In the genomic region with DNA sequence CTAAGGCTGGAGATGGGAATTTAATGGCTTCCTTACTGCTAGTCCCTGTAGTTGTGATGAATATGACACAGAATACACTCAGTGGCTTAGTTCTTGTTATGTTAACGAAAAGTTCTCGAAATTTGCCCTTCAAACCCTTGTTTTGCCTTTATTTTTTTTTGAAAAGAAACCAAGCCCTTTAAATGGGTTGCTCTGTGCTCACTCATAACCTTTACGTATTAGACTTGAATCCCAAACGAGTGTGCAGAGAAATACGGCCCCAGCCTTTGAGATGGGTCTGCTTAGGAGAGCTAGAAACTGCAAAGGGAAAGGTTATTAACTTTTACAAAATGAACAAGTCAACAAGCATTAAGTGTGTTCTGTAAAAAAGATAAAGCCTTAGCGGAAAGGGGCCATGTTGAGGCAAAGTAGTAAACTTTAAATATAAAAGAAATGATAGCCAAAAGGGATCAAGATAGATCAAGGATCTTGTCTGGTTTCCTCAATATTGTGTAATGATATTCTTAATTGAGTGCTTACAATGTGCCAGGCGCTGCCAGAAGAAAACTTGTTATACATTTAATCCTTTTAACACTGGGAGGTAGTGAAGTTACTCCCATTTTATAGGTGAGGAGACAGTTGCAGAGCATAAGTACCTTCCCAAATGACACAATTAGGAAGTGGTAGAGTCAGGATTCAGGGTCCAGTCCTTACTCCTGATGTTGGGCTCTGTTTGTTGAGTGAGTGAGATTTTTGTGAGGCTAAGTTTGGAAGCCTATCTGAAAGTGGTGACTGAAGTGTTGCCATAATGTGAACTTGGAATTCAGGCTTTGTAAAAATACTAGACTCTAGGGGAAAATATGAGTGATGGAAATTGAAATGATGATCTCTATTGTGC, we compare ENCODE assay signal across 8 cellular contexts. TPM values are rescaled to one million over a fixed set of nuclear protein-coding genes. Genes with fewer than 3 reads are reported as not detected.
A peak's percentile ranks its signal among the peaks of the same experiment; 100 is the strongest.
DNase-seq lines count a peak whose midpoint lies in the region; FAIRE-seq and TF ChIP-seq lines count a peak whose summit lies in the region.

No MANE protein-coding gene starts in this region.

- no peak overlapping the region for H3K18ac ChIP-seq in H1 (ENCODE audit: extremely low read depth, low read length)

- H3K23ac ChIP-seq in H1 (ENCODE audit: insufficient read length) = no peak overlapping the region

- H3K23me2 ChIP-seq in H1 (ENCODE audit: low read depth, low read length) = peaks cover 12% of the 10 kb centered on the region

- H2BK12ac ChIP-seq in H1 (ENCODE audit: low read depth, low read length) = no peak overlapping the region

- H2AFZ ChIP-seq in H1 (ENCODE audit: low read length) (no peak overlapping the region), neural cell (ENCODE audit: low read depth, low read length) (no peak overlapping the region)

- H2BK120ac ChIP-seq in H1 (replicated peaks; ENCODE audit: low read depth, low read length) = no peak overlapping the region

- H3K9me2 ChIP-seq in neural cell (ENCODE audit: insufficient read depth, low read length) = no peaks in the 10 kb centered on the region

- no peaks in the 10 kb centered on the region for H3K9me3 ChIP-seq in H1 (ENCODE audit: insufficient read depth in 2 of 2, low read depth in 1 of 2, low read length in 1 of 2)
- H3K9me3 ChIP-seq in neural cell (ENCODE audit: low read length) = no peaks in the 10 kb centered on the region

- H3K27ac ChIP-seq in H1 (ENCODE audit: low read depth, low read length) (no peak overlapping the region), neural cell (ENCODE audit: low read length) (peak overlapping the region; percentile 79)

- H3K4me3 ChIP-seq in H1 (ENCODE audit: extremely low read depth in 1 of 4, insufficient read depth in 2 of 4, low read depth in 3 of 4, low read length in 4 of 4) (peak overlapping the region; percentile 59 to 96 (median 82)), neural cell (ENCODE audit: low read length) (peak overlapping the region; percentile 90)

- DNase-seq in DMS79 treated with DMSO at 0.1 percent for 48 hours (lab: John Stamatoyannopoulos, UW) (peak; percentile 54), DMS79 (lab: John Stamatoyannopoulos, UW) (no peak), OCI-M1 (lab: John Stamatoyannopoulos, UW) (peak; percentile 64), H1 (ENCODE audit: low read depth in 1 of 2, low spot score in 2 of 2) (no peak), GM12892 (ENCODE audit: insufficient read length) (no peak), kidney glomerular epithelial cell (lab: John Stamatoyannopoulos, UW) (no peak), RCC 7860 (ENCODE audit: low spot score) (no peak)

- no peaks in the 10 kb centered on the region for H3K79me1 ChIP-seq in H1 (ENCODE audit: low read depth, low read length)

- TF ChIP-seq EP300 in H1 (IDR thresholded peaks at IDR 0.05; ENCODE audit: borderline replicate concordance in 1 of 2, low read depth in 2 of 2, low read length in 2 of 2) (no peak), neural cell (conservative IDR thresholded peaks at IDR 0.05; ENCODE audit: poor library complexity, severe bottlenecking) (no peak)

- peaks cover 22 to 63% of the 10 kb centered on the region in 2 experiments for H3K79me2 ChIP-seq in H1 (ENCODE audit: control insufficient read depth in 1 of 2, insufficient read depth in 2 of 2, low read length in 2 of 2)
- H3K79me2 ChIP-seq in neural cell (replicated peaks; ENCODE audit: insufficient read depth, low read length) = peaks cover 58% of the 10 kb centered on the region

- FAIRE-seq in H1 (lab: Jason Lieb, UNC) = no peak
- no peak for FAIRE-seq in GM12892 (lab: Jason Lieb, UNC)
- FAIRE-seq in RCC 7860 (lab: Jason Lieb, UNC) = no peak

- no peak overlapping the region for H4K91ac ChIP-seq in H1 (replicated peaks; ENCODE audit: insufficient read length, low read length)

- no peak overlapping the region for H2AK5ac ChIP-seq in H1 (ENCODE audit: low read depth, low read length)

- H3K14ac ChIP-seq in H1 (ENCODE audit: insufficient read length) = no peak overlapping the region

- TF ChIP-seq POLR2A in H1 (IDR thresholded peaks at IDR 0.05; ENCODE audit: control extremely low read depth in 1 of 2, low read depth in 2 of 2, low read length in 2 of 2) = no peak
- no peak for TF ChIP-seq POLR2A in GM12892 (IDR thresholded peaks at IDR 0.05; ENCODE audit: low read depth, low read length)

- H3K4ac ChIP-seq in H1 (replicated peaks; ENCODE audit: insufficient read length, low read depth, low read length) = no peak overlapping the region

- TF ChIP-seq RAD21 in H1 (IDR thresholded peaks at IDR 0.05 in 1 of 2, conservative IDR thresholded peaks at IDR 0.05 in 1 of 2; ENCODE audit: low read depth in 2 of 2, low read length in 2 of 2) (no peak), neural cell (conservative IDR thresholded peaks at IDR 0.05) (no peak)

- H2BK5ac ChIP-seq in H1 (ENCODE audit: low read depth, low read length) = no peak overlapping the region

- H3K56ac ChIP-seq in H1 (replicated peaks; ENCODE audit: insufficient read length, low read depth, low read length) = no peak overlapping the region

- H3K9ac ChIP-seq in H1 (replicated peaks in 1 of 4; ENCODE audit: extremely low read depth in 1 of 4, low read depth in 3 of 4, low read length in 3 of 4) = peak overlapping the region; percentile 52 to 85 (median 74); a peak in 5 of 7 replicates
- peak overlapping the region; percentile 86 for H3K9ac ChIP-seq in neural cell (ENCODE audit: low read length)

- POLR2A ChIA-PET in H1 (lab: Charles Lee; ENCODE audit: partially characterized antibody) = interaction anchor here (1.1 to 1.7 kb wide), 2 partner anchors 10 kb away, joined by 3 to 4 read pairs; no protein-coding TSS in a partner anchor

- TF ChIP-seq CTCF in H1 (IDR thresholded peaks at IDR 0.05; ENCODE audit: control extremely low read depth in 1 of 3, insufficient read depth in 1 of 3, low read depth in 1 of 3, low read length in 3 of 3) (no peak), neural cell (IDR thresholded peaks at IDR 0.05; ENCODE audit: poor library complexity, severe bottlenecking) (no peak)

- CTCF ChIA-PET in H1 (lab: Charles Lee; ENCODE audit: partially characterized antibody) = interaction anchor here (0.5 to 3.5 kb wide), 9 partner anchors 9 to 1305 kb away, joined by 3 to 16 read pairs (median 3); no protein-coding TSS in a partner anchor

- WGBS in H1 (ENCODE audit: extremely low coverage in 1 of 2, insufficient coverage in 1 of 2, insufficient read length in 1 of 2, insufficient replicate concordance in 2 of 2, low coverage in 1 of 2, low lambda C conversion rate in 2 of 2, missing lambda C conversion rate in 1 of 2), 2 experiments = 26% methylated on average over 7 of the region's 7 CpGs; no CpG with 5 or more reads in 1 of the 2 experiments

- H3K36me3 ChIP-seq in H1 (ENCODE audit: control insufficient read depth in 2 of 4, insufficient read depth in 4 of 4, low read length in 3 of 4) (no peaks in the 10 kb centered on the region), neural cell (ENCODE audit: insufficient read depth, low read length) (no peaks in the 10 kb centered on the region)

- peaks cover 0 to 12% of the 10 kb centered on the region in 2 experiments for H4K20me1 ChIP-seq in H1 (replicated peaks in 1 of 2; ENCODE audit: control insufficient read depth in 1 of 2, insufficient read depth in 2 of 2, low read length in 2 of 2)
- no peaks in the 10 kb centered on the region for H4K20me1 ChIP-seq in neural cell (ENCODE audit: insufficient read depth)

- no peak overlapping the region for H2BK20ac ChIP-seq in H1 (ENCODE audit: low read length)

- H3K4me2 ChIP-seq in H1 (ENCODE audit: insufficient read depth in 1 of 2, low read depth in 2 of 2, low read length in 2 of 2) (peak overlapping the region; percentile 75 to 92), neural cell (ENCODE audit: low read length) (peak overlapping the region; percentile 83)

- no peak overlapping the region for H4K8ac ChIP-seq in H1 (ENCODE audit: extremely low read depth, insufficient read depth, low read length)

- peaks cover 7 to 18% (median 11%) of the 10 kb centered on the region in 4 experiments; a peak in 6 of 7 replicates for H3K4me1 ChIP-seq in H1 (replicated peaks in 1 of 4; ENCODE audit: control insufficient read depth in 3 of 4, insufficient read depth in 4 of 4, low read length in 3 of 4)

- no peak overlapping the region for H4K5ac ChIP-seq in H1 (ENCODE audit: insufficient read length, low read depth, low read length)

- H3F3A ChIP-seq in neural cell (ENCODE audit: insufficient read depth, low read length, poor library complexity, severe bottlenecking) = no peaks in the 10 kb centered on the region

- H3K27me3 ChIP-seq in H1 (replicated peaks in 1 of 4; ENCODE audit: control insufficient read depth in 3 of 4, extremely low read depth in 1 of 4, insufficient read depth in 3 of 4, low read length in 3 of 4) = no peaks in the 10 kb centered on the region
- H3K27me3 ChIP-seq in neural cell (ENCODE audit: insufficient read depth, low read depth, low read length) = no peaks in the 10 kb centered on the region

- H2BK15ac ChIP-seq in H1 (ENCODE audit: low read length) = no peak overlapping the region

TF ChIP-seq in H1, 55 proteins besides CTCF, POLR2A, EP300 and RAD21 (continues in another document):
- no peak for TF ChIP-seq RFX5 (IDR thresholded peaks at IDR 0.05; ENCODE audit: borderline replicate concordance, low read depth, low read length)

TF ChIP-seq in neural cell, 6 proteins besides CTCF, POLR2A, EP300 and RAD21 (continues in another document):
- TF ChIP-seq TAF1 (IDR thresholded peaks at IDR 0.05; ENCODE audit: low read depth) = no peak
- no peak for TF ChIP-seq POLR2AphosphoS5 (IDR thresholded peaks at IDR 0.05)

RNA-seq across cellular contexts. Expression of gene NUDT4, which starts 1.9 kb away (rescaled TPM):
- 61.0 and 71.7 TPM in 2 replicates for total RNA-seq in H1 (2021; fragmentation: NEBNext Ultra II Directional; extraction: Animal tissue kit (Norgen Biotek cat#: 25700))
- polyA plus RNA-seq in H1 (2011; rRNA removed) = 12.9 and 17.3 TPM in 2 replicates
- 20.1 TPM for polyA plus RNA-seq in H1 (2011; cell fraction: cytosol; rRNA removed)
- 5.8 TPM for polyA plus RNA-seq in H1 (2011; cell fraction: nucleus; rRNA removed)
- polyA plus RNA-seq in H1 (2012, experiment 1 of 2) = 15.0 to 31.6 TPM (median 17.9 TPM) in 4 replicates
- 8.7 TPM for polyA plus RNA-seq in H1 (2012, experiment 2 of 2)
- polyA plus RNA-seq in H1 (2013, experiment 1 of 2) = 31.7 TPM
- polyA plus RNA-seq in H1 (2013, experiment 2 of 2) = 32.7 TPM
- 17.9 and 19.2 TPM in 2 replicates for polyA minus RNA-seq in H1 (2011; rRNA and poly(A)+ RNA removed)
- polyA minus RNA-seq in H1 (2011; cell fraction: cytosol; rRNA and poly(A)+ RNA removed) = 26.9 TPM
- 18.6 TPM for polyA minus RNA-seq in H1 (2011; cell fraction: nucleus; rRNA and poly(A)+ RNA removed)
- polyA plus RNA-seq in neural cell = 27.7 and 39.9 TPM in 2 replicates
- polyA minus RNA-seq in neural cell = 37.3 and 39.5 TPM in 2 replicates
- 84.4 TPM for polyA plus RNA-seq in GM12892 (2012; ENCODE audit: missing spikeins)

Comparison
In these comparisons a context has a peak if more than half of its experiments do, and no peak if none do; other contexts are left out.
1. DNase-seq: peak in DMS79 treated with DMSO at 0.1 percent for 48 hours (single experiment) and OCI-M1 (single experiment); none in DMS79 (single experiment), H1 (0 of 2), GM12892 (single experiment), kidney glomerular epithelial cell (single experiment) and RCC 7860 (single experiment).